ENCODE assay signal across 26 cellular contexts in the genomic region with DNA sequence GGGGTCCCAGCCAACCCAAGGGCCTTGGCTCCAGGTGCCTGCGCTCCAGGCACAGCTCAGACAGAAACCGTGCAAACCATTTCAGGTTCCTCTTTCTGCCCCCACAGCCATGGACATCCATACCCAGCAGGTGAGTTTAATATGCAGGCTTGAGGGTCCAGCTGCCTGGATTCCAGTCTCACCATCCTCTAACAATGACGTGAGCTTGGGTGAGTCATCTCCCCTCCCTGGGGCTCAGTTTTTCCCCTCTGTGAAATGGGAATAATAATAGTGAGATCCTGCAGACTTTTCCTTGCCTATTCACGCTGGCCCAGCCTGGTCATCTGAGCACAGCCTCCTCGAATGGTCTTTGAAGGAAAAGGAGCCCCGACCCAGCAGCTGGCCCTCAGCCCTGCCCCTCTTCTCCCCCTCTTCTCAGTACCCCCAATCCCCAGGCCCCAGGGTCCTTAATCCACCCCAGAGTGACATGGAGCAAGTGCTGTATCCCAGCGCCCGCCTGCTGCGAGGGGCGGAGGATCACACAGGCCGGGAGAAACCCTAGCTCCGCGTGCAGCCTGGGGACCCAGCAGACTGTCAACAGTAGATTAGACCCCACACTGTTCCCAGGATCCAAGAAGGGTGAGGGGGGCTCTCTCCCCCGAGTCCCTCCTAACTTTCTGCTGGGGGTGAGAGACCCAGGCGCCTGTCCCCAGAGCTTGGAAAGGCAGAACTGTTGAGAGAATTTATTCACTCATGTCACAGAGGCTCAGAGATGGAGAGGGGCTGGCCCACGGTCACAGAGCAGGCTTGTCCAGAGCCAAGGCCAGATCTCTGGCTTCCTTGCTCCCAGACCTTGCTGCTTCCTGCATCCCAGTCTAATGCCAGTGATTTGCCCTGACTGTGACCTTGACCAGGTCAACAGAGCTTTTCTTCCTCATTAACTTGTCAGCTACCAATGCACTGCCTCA. TPM values are rescaled to one million over a fixed set of nuclear protein-coding genes. Genes with fewer than 3 reads are reported as not detected.
"Had no signal": no experiment of that assay in that cellular context is flagged by ENCODE, and none has a peak within 500 bp of the region (broad histone marks: within the 10 kb centered on the region; RNA-seq: fewer than 3 reads in every experiment).

No MANE protein-coding gene starts in this region.

- H3K36me3 Mint-ChIP-seq: T-cell had no signal

- H3K27ac ChIP-seq: HL-60 had no signal

- H3K27ac Mint-ChIP-seq: T-cell had no signal

- H3K9me2 ChIP-seq: SK-N-SH had no signal

- H3K4me2 ChIP-seq: SK-N-SH had no signal

- H3K9ac ChIP-seq: SK-N-SH had no signal

- ATAC-seq: T-cell had no signal

- H3K4me3 Mint-ChIP-seq: T-cell had no signal

- H3K9me3 ChIP-seq: SK-N-SH had no signal

- DNase-seq: Karpas-422, KG1, MM.1S, NCI-H1092 treated with DMSO at 0.1 percent for 48 hours, NCI-H1436, NCI-H187, NCI-H2029, NCI-H2081 treated with DMSO at 0.1 percent for 48 hours, NCI-H2171, NCI-H226, NCI-H446, NCI-H510A, NCI-H524 treated with DMSO at 0.1 percent for 48 hours, NCI-H69, NCI-H774, Right ventricle myocardium superior, RPMI8226, SIG-M5, SK-N-SH, SW 1271, T-cell had no signal

- FAIRE-seq: HTR-8/SVneo, RCC 7860 had no signal

- H3K9me3 Mint-ChIP-seq: T-cell had no signal

- H3K4me1 Mint-ChIP-seq: T-cell had no signal

RNA-seq across cellular contexts. Expression of a gene that starts 49.2 kb away (rescaled TPM):
- total RNA-seq: M059J, Right ventricle myocardium superior, SK-MEL-5, T-cell had no signal
- polyA plus RNA-seq: SK-N-SH had no signal
